Comparison of ENCODE assay signal across 22 cellular contexts in genomic region chr2:155010925-155011324, GRCh38.
A peak's percentile ranks its signal among the peaks of the same experiment; 100 is the strongest.
DNase-seq lines count a peak whose midpoint lies in the region; TF ChIP-seq lines count a peak whose summit lies in the region.
"Had no signal": no experiment of that assay in that cellular context is flagged by ENCODE, and none has a peak within 500 bp of the region (broad histone marks: within the 10 kb centered on the region; RNA-seq: fewer than 3 reads in every experiment).

No MANE protein-coding gene starts in this region.

- intact Hi-C loops in colonic mucosa (cut with DNase I) = no loop called here

- in situ Hi-C loops in GM13976 (cut with MboI; ENCODE audit: low sequenced_read_pairs, unreplicated experiment) = no loop called here

- DNase-seq in NCI-H446 treated with DMSO at 0.1 percent for 48 hours (lab: John Stamatoyannopoulos, UW) (peak; percentile 89), epithelial cell of esophagus (ENCODE audit: low read depth) (peak; percentile 1), colonic mucosa (no peak), GM13976 (ENCODE audit: low spot score) (no peak)
- no peak for DNase-seq in stimulated activated CD4-positive, alpha-beta T cell treated with anti-CD3 and anti-CD28 coated beads, Interleukin-4, amount 100 ng/mL, for 24 hours
- DNase-seq: 8988T; ACHN; BE2C; C1 segment of cervical spinal cord; CD4-positive, alpha-beta memory T cell; CD4-positive, CD25-positive, alpha-beta regulatory T cell; CD8-positive, alpha-beta memory T cell; COR-L47; DMS 273 treated with DMSO at 0.1 percent for 48 hours; DMS153; DMS53; DMS79; DND-41; EL; GDM1 had no signal

- TF ChIP-seq CTCF in epithelial cell of esophagus (IDR thresholded peaks at IDR 0.05; ENCODE audit: insufficient read depth, low read depth, low read length, missing control alignments) = no peak
- TF ChIP-seq CTCF in colonic mucosa (IDR thresholded peaks at IDR 0.05) = no peak
- TF ChIP-seq CTCF in GM13976 (IDR thresholded peaks at IDR 0.05; ENCODE audit: borderline replicate concordance, control extremely low read depth, extremely low read depth, insufficient read depth, missing control alignments) = no peak

- H3K36me3 ChIP-seq in colonic mucosa = no peaks in the 10 kb centered on the region
- H3K36me3 ChIP-seq: BE2C, BLaER1 had no signal

- H3K4me1 ChIP-seq in colonic mucosa = no peaks in the 10 kb centered on the region
- H3K4me1 ChIP-seq: BE2C, BLaER1 had no signal

- H3K9me3 ChIP-seq in colonic mucosa = no peaks in the 10 kb centered on the region
- H3K9me3 ChIP-seq: BE2C, BLaER1 had no signal

- no peak overlapping the region for H3K9ac ChIP-seq in colonic mucosa (ENCODE audit: low read depth in 2 of 2, low read length in 2 of 2)
- H3K9ac ChIP-seq: BLaER1 had no signal

- no peak overlapping the region for H3K27ac ChIP-seq in colonic mucosa
- H3K27ac ChIP-seq: BLaER1 had no signal

- H3K4me3 ChIP-seq in epithelial cell of esophagus (ENCODE audit: low read length) (no peak overlapping the region), colonic mucosa (no peak overlapping the region)
- H3K4me3 ChIP-seq: BLaER1, GM12878 had no signal

- no peaks in the 10 kb centered on the region for H3K27me3 ChIP-seq in colonic mucosa
- H3K27me3 ChIP-seq: BE2C, BLaER1 had no signal

Comparison
In these comparisons a context has a peak if more than half of its experiments do, and no peak if none do; other contexts are left out.
1. DNase-seq: peak in NCI-H446 treated with DMSO at 0.1 percent for 48 hours (single experiment) and epithelial cell of esophagus (single experiment); none in stimulated activated CD4-positive, alpha-beta T cell treated with anti-CD3 and anti-CD28 coated beads, Interleukin-4, amount 100 ng/mL, for 24 hours (single experiment), colonic mucosa (single experiment) and GM13976 (single experiment).